In the genomic region with DNA sequence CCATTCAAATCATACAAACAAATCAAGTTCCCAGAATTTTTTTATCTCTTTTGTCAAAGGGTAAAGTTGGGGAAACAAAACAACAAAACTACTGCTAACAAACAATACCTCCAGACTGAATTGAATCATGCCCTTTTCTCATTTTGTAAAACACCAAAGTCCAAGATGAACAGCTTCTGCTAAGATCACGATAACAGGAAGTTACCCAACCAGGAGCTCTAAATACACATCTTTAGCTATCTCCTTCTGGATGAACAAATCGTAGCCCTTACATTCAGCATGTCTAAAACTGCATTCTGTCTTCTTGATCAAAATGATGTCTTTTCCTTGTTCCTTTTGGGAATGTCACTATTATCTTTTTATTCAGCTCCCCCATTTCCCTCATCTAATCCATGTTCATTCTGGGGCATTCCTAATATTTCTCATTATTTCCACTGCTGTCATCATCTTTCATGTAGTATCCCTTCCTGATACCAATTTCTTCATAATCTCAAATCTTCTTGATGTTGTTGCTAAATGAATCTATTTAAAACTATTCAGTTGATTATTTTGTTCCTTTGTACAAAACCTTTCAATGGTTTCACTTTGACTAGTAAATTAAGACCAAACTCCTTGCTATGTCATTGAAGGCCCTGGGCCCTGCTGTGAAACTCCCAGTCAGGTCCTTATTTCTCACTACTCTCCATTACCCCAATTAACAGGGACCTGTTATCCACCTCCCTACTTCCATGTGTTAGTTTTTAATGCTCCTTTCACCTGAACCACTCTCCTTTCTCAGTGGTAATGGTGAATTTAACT, we compare ENCODE assay signal across 20 cellular contexts.
DNase-seq lines count a peak whose midpoint lies in the region; ATAC-seq, FAIRE-seq and TF ChIP-seq lines count a peak whose summit lies in the region.
"Had no signal": no experiment of that assay in that cellular context is flagged by ENCODE, and none has a peak within 500 bp of the region (broad histone marks: within the 10 kb centered on the region; RNA-seq: fewer than 3 reads in every experiment).

No MANE protein-coding gene starts in this region.

- H3K9me3 Mint-ChIP-seq in activated naive CD8-positive, alpha-beta T cell treated with anti-CD3 and anti-CD28 coated beads, Interleukin-2, amount 50 U/mL, for 24 hours: no peaks in the 10 kb centered on the region
- H3K9me3 Mint-ChIP-seq: activated T-cell treated with anti-CD3 and anti-CD28 coated beads, Interleukin-2, amount 50 U/mL, for 24 hours; T-helper 2 cell treated with Interferon-gamma antibody and Interleukin-4, amounts not matched to agents 5 μg/mL and 100 μg/mL, for 36 hours had no signal

- H3K4me3 ChIP-seq in GM12865 (ENCODE audit: low read depth, low read length) (no peak overlapping the region), GM12878 (no peak overlapping the region), heart right ventricle (no peak overlapping the region)
- H3K4me3 ChIP-seq: colonic mucosa, stomach had no signal

- H3K4me2 ChIP-seq in GM12878 (ENCODE audit: control insufficient read depth, insufficient read depth): no peak overlapping the region
- H3K4me2 ChIP-seq: KMS-11 had no signal

- POLR2A ChIA-PET in GM12878 (lab: Charles Lee): interaction anchor here (1.3 kb wide), 1 partner anchor 17 kb away, joined by 3 read pairs; no protein-coding TSS in a partner anchor

- H3K36me3 Mint-ChIP-seq in activated naive CD8-positive, alpha-beta T cell treated with anti-CD3 and anti-CD28 coated beads, Interleukin-2, amount 50 U/mL, for 24 hours (ENCODE audit: low read depth): no peaks in the 10 kb centered on the region

- TF ChIP-seq RAD21 in GM12878 (IDR thresholded peaks at IDR 0.05; ENCODE audit: insufficient read depth, low read depth, low read length): no peak

- H3K27me3 Mint-ChIP-seq in activated naive CD8-positive, alpha-beta T cell treated with anti-CD3 and anti-CD28 coated beads, Interleukin-2, amount 50 U/mL, for 24 hours: no peaks in the 10 kb centered on the region

- no peaks in the 10 kb centered on the region for H3K36me3 ChIP-seq in GM12878 (ENCODE audit: control insufficient read depth in 2 of 2, insufficient read depth in 2 of 2, low read length in 1 of 2)
- H3K36me3 ChIP-seq in heart right ventricle: peaks cover 0 to 6% (median 0%) of the 10 kb centered on the region in 9 donors
- H3K36me3 ChIP-seq: colonic mucosa, stomach had no signal

- peaks cover 2% of the 10 kb centered on the region for H3K4me1 Mint-ChIP-seq in activated naive CD8-positive, alpha-beta T cell treated with anti-CD3 and anti-CD28 coated beads, Interleukin-2, amount 50 U/mL, for 24 hours

- H3K27ac ChIP-seq in GM12878 (ENCODE audit: control insufficient read depth, insufficient read depth) (no peak overlapping the region), heart right ventricle (no peak overlapping the region)
- H3K27ac ChIP-seq: colonic mucosa, HL-60, KMS-11, stomach had no signal

- peak; percentile 34 for ATAC-seq in GM21529 (IDR thresholded peaks at IDR 0.05; ENCODE audit: unreplicated experiment)
- ATAC-seq in GM12878: peak; percentile 50
- ATAC-seq in heart right ventricle: no peak
- ATAC-seq in activated naive CD8-positive, alpha-beta T cell treated with anti-CD3 and anti-CD28 coated beads, Interleukin-2, amount 50 U/mL, for 24 hours: no peak

- TF ChIP-seq CTCF in GM12865 (IDR thresholded peaks at IDR 0.05; ENCODE audit: insufficient read depth, low read depth, low read length, missing control alignments) (no peak), GM12878 (IDR thresholded peaks at IDR 0.05 in 2 of 3, conservative IDR thresholded peaks at IDR 0.05 in 1 of 3; ENCODE audit: control insufficient read depth in 2 of 3, extremely low read depth in 1 of 3, insufficient read depth in 1 of 3, low read depth in 3 of 3, low read length in 3 of 3) (no peak), heart right ventricle (IDR thresholded peaks at IDR 0.05) (no peak)

- no peaks in the 10 kb centered on the region for H4K20me1 ChIP-seq in GM12878 (ENCODE audit: control insufficient read depth, insufficient read depth)

- no peaks in the 10 kb centered on the region for H3K79me2 ChIP-seq in GM12878 (ENCODE audit: control insufficient read depth, insufficient read depth, low read length)

- no peak overlapping the region for H3K9ac ChIP-seq in GM12878 (ENCODE audit: control insufficient read depth, insufficient read depth, low read length)
- H3K9ac ChIP-seq: KMS-11 had no signal

- H3K4me3 Mint-ChIP-seq in activated naive CD8-positive, alpha-beta T cell treated with anti-CD3 and anti-CD28 coated beads, Interleukin-2, amount 50 U/mL, for 24 hours: no peak overlapping the region
- H3K4me3 Mint-ChIP-seq: activated T-cell treated with anti-CD3 and anti-CD28 coated beads, Interleukin-2, amount 50 U/mL, for 24 hours; T-helper 2 cell treated with Interferon-gamma antibody and Interleukin-4, amounts not matched to agents 5 μg/mL and 100 μg/mL, for 36 hours had no signal

- CTCF ChIA-PET in GM12878 (lab: Yijun Ruan, JAX): interaction anchor here (0.8 to 4.7 kb wide), 7 partner anchors 10 to 378 kb away, joined by 3 to 18 read pairs (median 3); no protein-coding TSS in a partner anchor

- H3K4me1 ChIP-seq in GM12878 (ENCODE audit: control insufficient read depth, insufficient read depth, low read length): peaks cover 25% of the 10 kb centered on the region
- H3K4me1 ChIP-seq in heart right ventricle: peaks cover 0 to 33% (median 4%) of the 10 kb centered on the region in 9 donors
- H3K4me1 ChIP-seq: colonic mucosa had no signal

- DNase-seq in GM12865 (ENCODE audit: low read depth) (peak; percentile 37), KBM-7 (peak; percentile 41), GM12878 (ENCODE audit: low read depth, low spot score) (no peak), heart right ventricle (no peak)
- DNase-seq in stimulated activated CD4-positive, alpha-beta T cell treated with anti-CD3 and anti-CD28 coated beads, Interleukin-2, amount 100 ng/mL, for 24 hours: no peak
- DNase-seq in activated naive CD8-positive, alpha-beta T cell treated with anti-CD3 and anti-CD28 coated beads, Interleukin-2, amount 50 U/mL, for 24 hours: no peak
- no peak for DNase-seq in activated naive CD4-positive, alpha-beta T cell treated with Interleukin-2 at 50 U/mL for 16 hours
- DNase-seq: activated T-cell treated with anti-CD3 and anti-CD28 coated beads, Interleukin-2, amount 50 U/mL, for 24 hours; anterior cingulate cortex; colonic mucosa; erythroblast; head of caudate nucleus; kidney glomerular epithelial cell; NCI-H1694 treated with DMSO at 0.1 percent for 48 hours; NCI-H524; stomach had no signal

- in situ Hi-C loops in KBM-7 (cut with MboI; ENCODE audit: low pct_unique_long_range_greater_than_20kb, low sequenced_read_pairs) (no loop called here), GM12878 (cut with MboI) (no loop called here)

- H3K27me3 ChIP-seq in GM12878 (replicated peaks in 1 of 2; ENCODE audit: control insufficient read depth in 2 of 2, insufficient read depth in 2 of 2, low read length in 1 of 2): no peaks in the 10 kb centered on the region
- H3K27me3 ChIP-seq in heart right ventricle: no peaks in the 10 kb centered on the region
- H3K27me3 ChIP-seq: colonic mucosa, stomach had no signal

- no peak overlapping the region for H2AFZ ChIP-seq in GM12878 (ENCODE audit: control insufficient read depth, low read depth, low read length)

- TF ChIP-seq EP300 in GM12878 (IDR thresholded peaks at IDR 0.05; ENCODE audit: borderline replicate concordance in 1 of 2, control insufficient read depth in 1 of 2, low read depth in 2 of 2, low read length in 2 of 2): no peak; a peak in 1 of 4 replicates

- no peak overlapping the region for H3K27ac Mint-ChIP-seq in activated naive CD8-positive, alpha-beta T cell treated with anti-CD3 and anti-CD28 coated beads, Interleukin-2, amount 50 U/mL, for 24 hours
- H3K27ac Mint-ChIP-seq: activated T-cell treated with anti-CD3 and anti-CD28 coated beads, Interleukin-2, amount 50 U/mL, for 24 hours; T-helper 2 cell treated with Interferon-gamma antibody and Interleukin-4, amounts not matched to agents 5 μg/mL and 100 μg/mL, for 36 hours had no signal

- no peaks in the 10 kb centered on the region for H3K9me3 ChIP-seq in GM12878 (replicated peaks; ENCODE audit: control insufficient read depth, insufficient read depth, low read length)
- H3K9me3 ChIP-seq in heart right ventricle: no peaks in the 10 kb centered on the region
- H3K9me3 ChIP-seq: colonic mucosa, stomach had no signal

- WGBS in GM12878 (ENCODE audit: insufficient coverage, insufficient replicate concordance, low lambda C conversion rate, missing lambda C conversion rate): 21% methylated on average over 2 of the region's 2 CpGs
- 75 to 84% methylated on average over 2 of the region's 2 CpGs for WGBS in heart right ventricle, 2 donors

- SMC1A ChIA-PET in GM12878 (lab: Charles Lee; ENCODE audit: uncharacterized antibody, unreplicated experiment): interaction anchor here (0.8 to 6.9 kb wide), 7 partner anchors 13 to 60 kb away, joined by 3 to 33 read pairs (median 4); no protein-coding TSS in a partner anchor

- intact Hi-C loops in GM12878 (cut with micrococcal nuclease; ENCODE audit: unreplicated experiment) (no loop called here), heart right ventricle (cut with DNase I) (no loop called here)

- RAD21 ChIA-PET in GM12878 (lab: Charles Lee; ENCODE audit: unreplicated experiment): interaction anchor here (1.0 kb wide), 2 partner anchors 44 to 47 kb away, joined by 3 read pairs; no protein-coding TSS in a partner anchor

- no TSS peak for BruUV-seq in GM12878 (replicated peaks; lab: Mats Ljungman, UMichigan)

- FAIRE-seq in GM12878 (lab: Jason Lieb, UNC): peak; percentile 56

- TF ChIP-seq POLR2A in GM12878 (IDR thresholded peaks at IDR 0.05; ENCODE audit: low read depth, low read length): no peak

TF ChIP-seq in GM12878, 131 proteins besides CTCF, POLR2A, EP300 and RAD21 (continues in another document):
- TF ChIP-seq NFXL1 (IDR thresholded peaks at IDR 0.05; ENCODE audit: borderline replicate concordance): no peak

Comparison
In these comparisons a context has a peak if more than half of its experiments do, and no peak if none do; other contexts are left out.
1. DNase-seq: peak in GM12865 (single experiment) and KBM-7 (single experiment); none in GM12878 (single experiment), heart right ventricle (0 of 2), stimulated activated CD4-positive, alpha-beta T cell treated with anti-CD3 and anti-CD28 coated beads, Interleukin-2, amount 100 ng/mL, for 24 hours (0 of 2), activated naive CD8-positive, alpha-beta T cell treated with anti-CD3 and anti-CD28 coated beads, Interleukin-2, amount 50 U/mL, for 24 hours (single experiment) and activated naive CD4-positive, alpha-beta T cell treated with Interleukin-2 at 50 U/mL for 16 hours (single experiment).
2. ATAC-seq: peak in GM21529 (single experiment) and GM12878 (single experiment); none in heart right ventricle (0 of 8) and activated naive CD8-positive, alpha-beta T cell treated with anti-CD3 and anti-CD28 coated beads, Interleukin-2, amount 50 U/mL, for 24 hours (single experiment).